ENCODE assay signal across 8 cellular contexts in genomic region chr9:131095666-131096489, GRCh38. TPM values are rescaled to one million over a fixed set of nuclear protein-coding genes. Genes with fewer than 3 reads are reported as not detected.
A peak's percentile ranks its signal among the peaks of the same experiment; 100 is the strongest.
DNase-seq lines count a peak whose midpoint lies in the region; ATAC-seq and TF ChIP-seq lines count a peak whose summit lies in the region.

No MANE protein-coding gene starts in this region.

- WGBS in gastroesophageal sphincter (ENCODE audit: low coverage in 1 of 2), 2 donors, result 17 to 39% methylated on average over 2 to 7 of the region's 38 CpGs

- peaks cover 11% of the 10 kb centered on the region for H3K27me3 ChIP-seq in CD4-positive, CD25-positive, alpha-beta regulatory T cell (ENCODE audit: control insufficient read depth, insufficient read depth, low read length)
- peaks cover 67% of the 10 kb centered on the region for H3K27me3 ChIP-seq in gastroesophageal sphincter

- peak overlapping the region in 1 of 3 donors; percentile 24 for H3K27ac Mint-ChIP-seq in CD4-positive, CD25-positive, alpha-beta regulatory T cell

- H3K9me3 ChIP-seq in CD4-positive, CD25-positive, alpha-beta regulatory T cell (ENCODE audit: control insufficient read depth in 2 of 2, low read length in 2 of 2), result no peaks in the 10 kb centered on the region
- H3K9me3 ChIP-seq in gastroesophageal sphincter, result no peaks in the 10 kb centered on the region

- H3K36me3 ChIP-seq in CD4-positive, CD25-positive, alpha-beta regulatory T cell (ENCODE audit: control insufficient read depth, insufficient read depth, low read length), result no peaks in the 10 kb centered on the region
- no peaks in the 10 kb centered on the region for H3K36me3 ChIP-seq in gastroesophageal sphincter

- H3K4me1 ChIP-seq in CD4-positive, CD25-positive, alpha-beta regulatory T cell (ENCODE audit: control insufficient read depth, insufficient read depth, low read length, poor library complexity, severe bottlenecking), result peaks cover 5% of the 10 kb centered on the region
- peaks cover 0 to 38% (median 15%) of the 10 kb centered on the region in 3 donors for H3K4me1 ChIP-seq in gastroesophageal sphincter

- H3K27ac ChIP-seq in CD4-positive, CD25-positive, alpha-beta regulatory T cell (ENCODE audit: insufficient read depth, low read length, poor library complexity, severe bottlenecking), result no peak overlapping the region
- H3K27ac ChIP-seq in gastroesophageal sphincter, result peak overlapping the region in 3 of 4 donors; percentile 64 to 78 (median 64)

- peaks cover 0 to 16% (median 6%) of the 10 kb centered on the region in 4 donors for H3K4me1 Mint-ChIP-seq in CD4-positive, CD25-positive, alpha-beta regulatory T cell

- TF ChIP-seq POLR2A in gastroesophageal sphincter (IDR thresholded peaks at IDR 0.05), result peak in 1 of 2 donors; percentile 2

- no peaks in the 10 kb centered on the region for H3K9me3 Mint-ChIP-seq in CD4-positive, CD25-positive, alpha-beta regulatory T cell

- no peak for TF ChIP-seq CTCF in gastroesophageal sphincter (IDR thresholded peaks at IDR 0.05)

- peaks cover 40% of the 10 kb centered on the region for H3K27me3 Mint-ChIP-seq in CD4-positive, CD25-positive, alpha-beta regulatory T cell

- H3K4me3 Mint-ChIP-seq in CD4-positive, CD25-positive, alpha-beta regulatory T cell, result peak overlapping the region in 3 of 4 donors; percentile 48 to 81 (median 77)

- no peaks in the 10 kb centered on the region for H3K36me3 Mint-ChIP-seq in CD4-positive, CD25-positive, alpha-beta regulatory T cell

- TF ChIP-seq EP300 in gastroesophageal sphincter (IDR thresholded peaks at IDR 0.05), result no peak

- H3K4me3 ChIP-seq in CD4-positive, CD25-positive, alpha-beta regulatory T cell (ENCODE audit: low read depth, low read length), result no peak overlapping the region
- peak overlapping the region; percentile 40 for H3K4me3 ChIP-seq in Jurkat, Clone E6-1 (ENCODE audit: low read length)
- H3K4me3 ChIP-seq in gastroesophageal sphincter, result peak overlapping the region; percentile 18 to 60

- no peak for ATAC-seq in CD4-positive, CD25-positive, alpha-beta regulatory T cell (ENCODE audit: low read depth in 2 of 2)
- ATAC-seq in gastroesophageal sphincter, result peak; percentile 33
- no peak for ATAC-seq in HG02981 (IDR thresholded peaks at IDR 0.05; ENCODE audit: unreplicated experiment)

- DNase-seq in CD4-positive, CD25-positive, alpha-beta regulatory T cell, result peak in 1 of 3 donors; percentile 36
- DNase-seq in Jurkat, Clone E6-1 (ENCODE audit: low read depth, low spot score), result peak; percentile 21
- peak; percentile 69 for DNase-seq in activated CD8-positive, alpha-beta memory T cell treated with anti-CD3 and anti-CD28 coated beads, Interleukin-2, amount 50 U/mL, for 48 hours
- peak; percentile 71 for DNase-seq in pons (ENCODE audit: low spot score)
- no peak for DNase-seq in KG1 (lab: John Stamatoyannopoulos, UW)
- DNase-seq in GDM1 (lab: John Stamatoyannopoulos, UW), result no peak

RNA-seq across cellular contexts. Expression of gene AIF1L, which starts 0.5 kb away (rescaled TPM):
- total RNA-seq in CD4-positive, CD25-positive, alpha-beta regulatory T cell, result 0.12 TPM
- polyA plus RNA-seq in CD4-positive, CD25-positive, alpha-beta regulatory T cell, result not detected
- 32.8 TPM for polyA plus RNA-seq in Jurkat, Clone E6-1 (2012; ENCODE audit: insufficient read depth, insufficient read length)
- 10 to 100 TPM in 3 of 4 donors, 1 to 10 TPM in 1; 5.4 to 28.5 (median 17.1) TPM for total RNA-seq in gastroesophageal sphincter

RNA-seq across cellular contexts. Expression of gene NUP214, which starts 29.5 kb away (rescaled TPM):
- total RNA-seq in CD4-positive, CD25-positive, alpha-beta regulatory T cell, result 124 TPM
- polyA plus RNA-seq in CD4-positive, CD25-positive, alpha-beta regulatory T cell, result 10 to 100 TPM in 3 of 4 donors, 1 to 10 TPM in 1; 9.8 to 19.1 (median 14.7) TPM
- polyA plus RNA-seq in Jurkat, Clone E6-1 (2012; ENCODE audit: insufficient read depth, insufficient read length), result 35.0 TPM
- 10 to 100 TPM; 25.8 to 68.2 (median 36.9) TPM for total RNA-seq in gastroesophageal sphincter

Comparison
In these comparisons a context has a peak if more than half of its experiments do, and no peak if none do; other contexts are left out.
1. DNase-seq: peak in Jurkat, Clone E6-1 (single experiment), activated CD8-positive, alpha-beta memory T cell treated with anti-CD3 and anti-CD28 coated beads, Interleukin-2, amount 50 U/mL, for 48 hours (single experiment) and pons (single experiment); none in KG1 (single experiment) and GDM1 (single experiment).